Comparison of ENCODE assay signal across 12 cellular contexts in the genomic region with DNA sequence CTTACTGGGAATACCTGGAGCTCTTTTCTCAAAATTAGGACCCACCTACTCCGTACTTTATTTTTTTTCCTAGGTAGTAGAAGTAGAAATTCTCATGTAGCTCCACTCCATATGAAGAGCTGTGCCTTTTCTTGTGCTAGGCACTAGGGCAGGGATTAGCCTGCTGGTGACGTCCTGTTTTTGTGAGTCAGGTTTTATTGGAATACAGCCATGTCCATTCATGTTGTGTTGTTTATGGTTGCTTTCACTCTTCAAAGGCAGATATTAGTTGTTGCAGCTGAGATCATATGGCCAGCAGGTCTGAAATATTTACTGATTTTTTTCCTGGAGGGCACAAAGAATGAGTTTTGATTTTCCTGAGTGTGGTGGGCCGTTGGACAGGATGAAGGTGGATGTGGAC. TPM values are rescaled to one million over a fixed set of nuclear protein-coding genes. Genes with fewer than 3 reads are reported as not detected.
A peak's percentile ranks its signal among the peaks of the same experiment; 100 is the strongest.
DNase-seq lines count a peak whose midpoint lies in the region; ATAC-seq, FAIRE-seq and TF ChIP-seq lines count a peak whose summit lies in the region.
"Had no signal": no experiment of that assay in that cellular context is flagged by ENCODE, and none has a peak within 500 bp of the region (broad histone marks: within the 10 kb centered on the region; RNA-seq: fewer than 3 reads in every experiment).

No MANE protein-coding gene starts in this region.

- peaks cover 31% of the 10 kb centered on the region for H4K20me1 ChIP-seq in MM.1S (ENCODE audit: insufficient read depth, low read length)

- H3K36me3 Mint-ChIP-seq in CD8-positive, alpha-beta memory T cell: peaks cover 14 to 27% (median 16%) of the 10 kb centered on the region in 3 donors

- H3K27ac ChIP-seq in CD8-positive, alpha-beta memory T cell (ENCODE audit: low read depth, low read length): no peak overlapping the region
- peak overlapping the region; percentile 19; the same call in 1 of the 2 replicates for H3K27ac ChIP-seq in HUES6 (ENCODE audit: low read depth, low read length)
- no peak overlapping the region for H3K27ac ChIP-seq in right lobe of liver
- H3K27ac ChIP-seq in MM.1S (ENCODE audit: low read length): no peak overlapping the region

- DNase-seq in CD8-positive, alpha-beta memory T cell: no peak
- peak; percentile 93 for DNase-seq in bronchial epithelial cell (ENCODE audit: low read depth)
- DNase-seq in right lobe of liver: no peak
- DNase-seq in MM.1S: no peak
- DNase-seq in NCI-H1105 treated with DMSO at 0.1 percent for 48 hours (lab: John Stamatoyannopoulos, UW): no peak
- no peak for DNase-seq in MV-4-11 (lab: John Stamatoyannopoulos, UW)
- DNase-seq: activated effector memory CD4-positive, alpha-beta T cell treated with Interleukin-2 at 50 U/mL for 16 hours; retina; SIG-M5; stomach had no signal

- H3K9me3 ChIP-seq in CD8-positive, alpha-beta memory T cell (ENCODE audit: low read length): no peaks in the 10 kb centered on the region
- H3K9me3 ChIP-seq in HUES6 (ENCODE audit: control insufficient read depth, insufficient read depth, low read depth, low read length) (peaks cover 14% of the 10 kb centered on the region), right lobe of liver (no peaks in the 10 kb centered on the region), MM.1S (replicated peaks; ENCODE audit: insufficient read depth, low read length) (no peaks in the 10 kb centered on the region)

- no peaks in the 10 kb centered on the region for H3F3A ChIP-seq in MM.1S (ENCODE audit: insufficient read depth, low read length)

- H3K4me3 ChIP-seq in CD8-positive, alpha-beta memory T cell (ENCODE audit: low read length): no peak overlapping the region
- H3K4me3 ChIP-seq in HUES6 (ENCODE audit: low read depth, low read length): no peak overlapping the region
- H3K4me3 ChIP-seq in bronchial epithelial cell (ENCODE audit: low read depth, low read length): no peak overlapping the region
- no peak overlapping the region for H3K4me3 ChIP-seq in right lobe of liver
- no peak overlapping the region for H3K4me3 ChIP-seq in MM.1S (ENCODE audit: low read length)
- H3K4me3 ChIP-seq: stomach had no signal

- peak; percentile 96 for FAIRE-seq in bronchial epithelial cell (lab: Jason Lieb, UNC)

- intact Hi-C loops in right lobe of liver (cut with DNase I): no loop called here

- peaks cover 44% of the 10 kb centered on the region for H3K4me1 ChIP-seq in CD8-positive, alpha-beta memory T cell (ENCODE audit: insufficient read depth, low read length)
- H3K4me1 ChIP-seq in HUES6 (ENCODE audit: control insufficient read depth, insufficient read depth, low read length): peaks cover 31% of the 10 kb centered on the region
- H3K4me1 ChIP-seq in right lobe of liver: peaks cover 0 to 40% (median 16%) of the 10 kb centered on the region in 4 donors
- no peaks in the 10 kb centered on the region for H3K4me1 ChIP-seq in MM.1S (ENCODE audit: low read length)

- TF ChIP-seq CTCF in bronchial epithelial cell (IDR thresholded peaks at IDR 0.05; ENCODE audit: insufficient read depth, low read length, severe bottlenecking) (no peak), right lobe of liver (IDR thresholded peaks at IDR 0.05) (no peak), MM.1S (IDR thresholded peaks at IDR 0.05; ENCODE audit: low read length) (no peak)

- no peaks in the 10 kb centered on the region for H3K27me3 Mint-ChIP-seq in CD8-positive, alpha-beta memory T cell

- CTCF ChIA-PET in CD8-positive, alpha-beta memory T cell (lab: Charles Lee): no interaction called here

- peak overlapping the region in 4 of 8 donors; percentile 5 to 89 (median 20) for H3K27ac Mint-ChIP-seq in CD8-positive, alpha-beta memory T cell

- H3K36me3 ChIP-seq in CD8-positive, alpha-beta memory T cell (ENCODE audit: insufficient read depth, low read length): peaks cover 6% of the 10 kb centered on the region
- H3K36me3 ChIP-seq in HUES6 (ENCODE audit: control insufficient read depth, insufficient read depth, low read length) (peaks cover 14% of the 10 kb centered on the region; the same call in 1 of the 2 replicates), bronchial epithelial cell (ENCODE audit: control insufficient read depth, insufficient read depth, low read length) (no peaks in the 10 kb centered on the region), right lobe of liver (no peaks in the 10 kb centered on the region), MM.1S (replicated peaks; ENCODE audit: insufficient read depth, low read length) (no peaks in the 10 kb centered on the region)

- peaks cover 0 to 15% (median 9%) of the 10 kb centered on the region in 5 donors for H3K9me3 Mint-ChIP-seq in CD8-positive, alpha-beta memory T cell

- peaks cover 98% of the 10 kb centered on the region for H3K79me2 ChIP-seq in MM.1S (ENCODE audit: low read length)

- no peak overlapping the region for H3K9ac ChIP-seq in HUES6 (ENCODE audit: low read length)
- H3K9ac ChIP-seq in MM.1S (ENCODE audit: low read length): no peak overlapping the region

- H3K27me3 ChIP-seq in CD8-positive, alpha-beta memory T cell (ENCODE audit: insufficient read depth, low read length, poor library complexity, severe bottlenecking): no peaks in the 10 kb centered on the region
- H3K27me3 ChIP-seq in HUES6 (ENCODE audit: control insufficient read depth, insufficient read depth, low read length): no peaks in the 10 kb centered on the region
- H3K27me3 ChIP-seq in bronchial epithelial cell (ENCODE audit: control insufficient read depth, insufficient read depth, low read length): no peaks in the 10 kb centered on the region
- no peaks in the 10 kb centered on the region for H3K27me3 ChIP-seq in right lobe of liver
- H3K27me3 ChIP-seq in MM.1S (replicated peaks; ENCODE audit: insufficient read depth, low read length): no peaks in the 10 kb centered on the region
- H3K27me3 ChIP-seq: stomach had no signal

- POLR2A ChIA-PET in CD8-positive, alpha-beta memory T cell (lab: Charles Lee): interaction anchor here (1.1 kb wide), 1 partner anchor 21 kb away, joined by 5 read pairs; the partner anchor contains the start of gene XRN2

- TF ChIP-seq POLR2A in right lobe of liver (IDR thresholded peaks at IDR 0.05): no peak

- ATAC-seq in right lobe of liver (peak; percentile 45 to 82 (median 60)), GM19328 (IDR thresholded peaks at IDR 0.05; ENCODE audit: unreplicated experiment) (no peak)

- no peak overlapping the region for H3K4me2 ChIP-seq in MM.1S (ENCODE audit: low read depth, low read length)

- 46% methylated on average over 3 of the region's 3 CpGs for WGBS in right lobe of liver (ENCODE audit: insufficient coverage, low coverage, low lambda C conversion rate, missing lambda C conversion rate)

- peaks cover 61 to 84% (median 74%) of the 10 kb centered on the region in 3 donors for H3K4me1 Mint-ChIP-seq in CD8-positive, alpha-beta memory T cell

- peak overlapping the region in 5 of 7 donors; percentile 3 to 43 (median 25) for H3K4me3 Mint-ChIP-seq in CD8-positive, alpha-beta memory T cell

- H3K9me2 ChIP-seq in MM.1S (replicated peaks; ENCODE audit: insufficient read depth, low read length): no peaks in the 10 kb centered on the region

- no peak overlapping the region for H2AFZ ChIP-seq in MM.1S (ENCODE audit: low read length)

RNA-seq across cellular contexts. Expression of gene XRN2, which starts 20.5 kb away (rescaled TPM):
- total RNA-seq in CD8-positive, alpha-beta memory T cell: 10 to 100 TPM; 93.6 to 95.1 TPM
- 68.7 TPM for polyA plus RNA-seq in CD8-positive, alpha-beta memory T cell
- 63.0 and 78.2 TPM in 2 replicates for total RNA-seq in bronchial epithelial cell
- total RNA-seq in right lobe of liver: 10 to 100 TPM; 18.2 to 39.5 (median 26.7) TPM
